22 cellular contexts compared by ENCODE assay signal in genomic region chr17:67411396-67411795, GRCh38.
DNase-seq lines count a peak whose midpoint lies in the region; ATAC-seq lines count a peak whose summit lies in the region.
"Had no signal": no experiment of that assay in that cellular context is flagged by ENCODE, and none has a peak within 500 bp of the region (broad histone marks: within the 10 kb centered on the region; RNA-seq: fewer than 3 reads in every experiment).

No MANE protein-coding gene starts in this region.

- no peak for ATAC-seq in central memory CD8-positive, alpha-beta T cell (replicated peaks; ENCODE audit: extremely low read depth, poor library complexity, severe bottlenecking)
- no peak for ATAC-seq in stimulated activated naive B cell treated with anti-CD40 and anti-IgM and Interleukin-4, amounts not matched to agents 10 μg/mL and 1 μg/mL and 100 μg/mL, for 72 hours (replicated peaks)
- ATAC-seq in HG03571 (IDR thresholded peaks at IDR 0.05; ENCODE audit: unreplicated experiment) (no peak), GM18858 (IDR thresholded peaks at IDR 0.05; ENCODE audit: unreplicated experiment) (no peak)
- ATAC-seq: A549, esophagus mucosa, gastroesophageal sphincter, Right ventricle myocardium inferior had no signal

- no peaks in the 10 kb centered on the region for H3K27me3 Mint-ChIP-seq in central memory CD8-positive, alpha-beta T cell
- H3K27me3 Mint-ChIP-seq in stimulated activated naive B cell treated with anti-CD40 and anti-IgM and Interleukin-4, amounts not matched to agents 10 μg/mL and 1 μg/mL and 100 μg/mL, for 72 hours, result no peaks in the 10 kb centered on the region

- no peaks in the 10 kb centered on the region for H3K9me3 Mint-ChIP-seq in central memory CD8-positive, alpha-beta T cell
- peaks cover 0 to 3% of the 10 kb centered on the region in 2 donors for H3K9me3 Mint-ChIP-seq in stimulated activated naive B cell treated with anti-CD40 and anti-IgM and Interleukin-4, amounts not matched to agents 10 μg/mL and 1 μg/mL and 100 μg/mL, for 72 hours

- H3K27ac Mint-ChIP-seq in central memory CD8-positive, alpha-beta T cell (ENCODE audit: low read depth), result peak overlapping the region; percentile 7
- H3K27ac Mint-ChIP-seq in stimulated activated naive B cell treated with anti-CD40 and anti-IgM and Interleukin-4, amounts not matched to agents 10 μg/mL and 1 μg/mL and 100 μg/mL, for 72 hours, result peak overlapping the region; percentile 48
- H3K27ac Mint-ChIP-seq: activated T-helper 1 cell treated with anti-CD3 and anti-CD28 coated beads, Interleukin-12 subunit alpha, Interleukin-12 subunit beta, Interleukin-2, Interleukin-4 antibody, amounts not matched to agents 30 ng/mL and 10 ng/mL and 1 ng/mL, durations not matched to agents 14 hours and 24 hours and 36 hours; mesothelial cell of epicardium; neural progenitor cell had no signal

- peaks cover 3% of the 10 kb centered on the region for H3K36me3 Mint-ChIP-seq in central memory CD8-positive, alpha-beta T cell (ENCODE audit: insufficient read depth)
- H3K36me3 Mint-ChIP-seq in stimulated activated naive B cell treated with anti-CD40 and anti-IgM and Interleukin-4, amounts not matched to agents 10 μg/mL and 1 μg/mL and 100 μg/mL, for 72 hours, result peaks cover 0 to 3% of the 10 kb centered on the region in 2 donors

- peak; percentile 54 for DNase-seq in activated CD8-positive, alpha-beta memory T cell treated with anti-CD3 and anti-CD28 coated beads for 24 hours
- DNase-seq in activated CD8-positive, alpha-beta memory T cell treated with anti-CD3 and anti-CD28 coated beads, Interleukin-2, amount 50 U/mL, for 48 hours, result no peak
- DNase-seq in NOMO-1 treated with DMSO at 0.1 percent for 48 hours (lab: John Stamatoyannopoulos, UW; ENCODE audit: unreplicated experiment), result peak; percentile 78
- DNase-seq in central memory CD8-positive, alpha-beta T cell (ENCODE audit: low spot score in 2 of 2), result no peak
- no peak for DNase-seq in stimulated activated naive B cell treated with anti-CD40 and anti-IgM and Interleukin-4, amounts not matched to agents 10 μg/mL and 1 μg/mL and 100 μg/mL, for 72 hours
- no peak for DNase-seq in NCI-H2196 (lab: John Stamatoyannopoulos, UW; ENCODE audit: unreplicated experiment)
- DNase-seq: amygdala; DMS53; dorsolateral prefrontal cortex; H7; NCI-H2029 treated with DMSO at 0.1 percent for 48 hours; NCI-H510A; stimulated activated CD4-positive, alpha-beta T cell treated with anti-CD3 and anti-CD28 coated beads, Interleukin-2, amount 100 ng/mL, for 24 hours had no signal

- no peak overlapping the region for H3K4me3 Mint-ChIP-seq in central memory CD8-positive, alpha-beta T cell
- no peak overlapping the region for H3K4me3 Mint-ChIP-seq in stimulated activated naive B cell treated with anti-CD40 and anti-IgM and Interleukin-4, amounts not matched to agents 10 μg/mL and 1 μg/mL and 100 μg/mL, for 72 hours
- H3K4me3 Mint-ChIP-seq: activated T-helper 1 cell treated with anti-CD3 and anti-CD28 coated beads, Interleukin-12 subunit alpha, Interleukin-12 subunit beta, Interleukin-2, Interleukin-4 antibody, amounts not matched to agents 30 ng/mL and 10 ng/mL and 1 ng/mL, durations not matched to agents 14 hours and 24 hours and 36 hours; mesothelial cell of epicardium; neural progenitor cell had no signal

- peaks cover 60% of the 10 kb centered on the region for H3K4me1 Mint-ChIP-seq in central memory CD8-positive, alpha-beta T cell
- H3K4me1 Mint-ChIP-seq in stimulated activated naive B cell treated with anti-CD40 and anti-IgM and Interleukin-4, amounts not matched to agents 10 μg/mL and 1 μg/mL and 100 μg/mL, for 72 hours, result peaks cover 5 to 6% of the 10 kb centered on the region in 2 donors
- H3K4me1 Mint-ChIP-seq: mesothelial cell of epicardium, neural progenitor cell had no signal

Comparison
In these comparisons a context has a peak if more than half of its experiments do, and no peak if none do; other contexts are left out.
1. DNase-seq: peak in activated CD8-positive, alpha-beta memory T cell treated with anti-CD3 and anti-CD28 coated beads for 24 hours (single experiment) and NOMO-1 treated with DMSO at 0.1 percent for 48 hours (single experiment); none in activated CD8-positive, alpha-beta memory T cell treated with anti-CD3 and anti-CD28 coated beads, Interleukin-2, amount 50 U/mL, for 48 hours (single experiment), central memory CD8-positive, alpha-beta T cell (0 of 2), stimulated activated naive B cell treated with anti-CD40 and anti-IgM and Interleukin-4, amounts not matched to agents 10 μg/mL and 1 μg/mL and 100 μg/mL, for 72 hours (single experiment) and NCI-H2196 (single experiment).